Comparison of ENCODE assay signal across 14 cellular contexts in genomic region chr14:49483266-49483665, GRCh38.
DNase-seq lines count a peak whose midpoint lies in the region; ATAC-seq and TF ChIP-seq lines count a peak whose summit lies in the region.
"Had no signal": no experiment of that assay in that cellular context is flagged by ENCODE, and none has a peak within 500 bp of the region (broad histone marks: within the 10 kb centered on the region; RNA-seq: fewer than 3 reads in every experiment).

No MANE protein-coding gene starts in this region.

- peaks cover 30% of the 10 kb centered on the region for H3K4me1 ChIP-seq in KMS-11 (ENCODE audit: low read depth, poor library complexity, severe bottlenecking)
- peaks cover 8% of the 10 kb centered on the region for H3K4me1 ChIP-seq in suprapubic skin
- peaks cover 0 to 12% (median 0%) of the 10 kb centered on the region in 4 donors for H3K4me1 ChIP-seq in Peyer's patch
- H3K4me1 ChIP-seq: SJCRH30 had no signal

- H3K27me3 ChIP-seq in KMS-11 (ENCODE audit: insufficient read depth, low read depth) (no peaks in the 10 kb centered on the region), suprapubic skin (no peaks in the 10 kb centered on the region), Peyer's patch (no peaks in the 10 kb centered on the region)
- H3K27me3 ChIP-seq: SJCRH30 had no signal

- DNase-seq in HUDEP-2 (lab: John Stamatoyannopoulos, UW; ENCODE audit: unreplicated experiment in 76 of 76) (no peak), suprapubic skin (ENCODE audit: low spot score in 2 of 2) (no peak), Peyer's patch (no peak), OCI-M1 (lab: John Stamatoyannopoulos, UW) (no peak)
- DNase-seq: activated T-cell treated with anti-CD3 and anti-CD28 coated beads, Interleukin-2, amount 50 U/mL, for 72 hours; CD4-positive, CD25-positive, alpha-beta regulatory T cell; H7; NCI-H446 treated with DMSO at 0.1 percent for 48 hours; SJCRH30 had no signal

- no peaks in the 10 kb centered on the region for H3K36me3 ChIP-seq in KMS-11 (ENCODE audit: insufficient read depth)
- H3K36me3 ChIP-seq in suprapubic skin: no peaks in the 10 kb centered on the region
- H3K36me3 ChIP-seq in Peyer's patch: no peaks in the 10 kb centered on the region
- H3K36me3 ChIP-seq: SJCRH30 had no signal

- ATAC-seq in GM18520 (IDR thresholded peaks at IDR 0.05; ENCODE audit: unreplicated experiment) (peak; percentile 65), GM19467 (IDR thresholded peaks at IDR 0.05; ENCODE audit: unreplicated experiment) (peak; percentile 70), HG02938 (IDR thresholded peaks at IDR 0.05; ENCODE audit: unreplicated experiment) (peak; percentile 59)

- no peak for TF ChIP-seq POLR2A in suprapubic skin (IDR thresholded peaks at IDR 0.05)
- TF ChIP-seq POLR2A in Peyer's patch (IDR thresholded peaks at IDR 0.05): no peak

- peak overlapping the region; percentile 69 for H3K27ac ChIP-seq in KMS-11
- H3K27ac ChIP-seq in suprapubic skin: no peak overlapping the region
- no peak overlapping the region for H3K27ac ChIP-seq in Peyer's patch
- H3K27ac ChIP-seq: epithelial cell of prostate, SJCRH30 had no signal

- H3K9me3 ChIP-seq in suprapubic skin: no peaks in the 10 kb centered on the region
- H3K9me3 ChIP-seq in Peyer's patch: no peaks in the 10 kb centered on the region
- H3K9me3 ChIP-seq: SJCRH30 had no signal

- H3K4me3 ChIP-seq in KMS-11 (IDR thresholded peaks at IDR 0.05; ENCODE audit: insufficient read depth, low read depth, low read length): no peak overlapping the region
- H3K4me3 ChIP-seq in suprapubic skin: no peak overlapping the region
- H3K4me3 ChIP-seq in Peyer's patch: no peak overlapping the region
- H3K4me3 ChIP-seq: SJCRH30 had no signal

- no peaks in the 10 kb centered on the region for H4K20me1 ChIP-seq in KMS-11 (ENCODE audit: insufficient read depth)

- peak overlapping the region; percentile 72 for H3K4me2 ChIP-seq in KMS-11

- H3K9ac ChIP-seq in KMS-11: peak overlapping the region; percentile 37; the same call in 1 of the 2 replicates

- peak overlapping the region; percentile 42 for H2AFZ ChIP-seq in KMS-11 (ENCODE audit: low read depth)

- no peaks in the 10 kb centered on the region for H3K79me2 ChIP-seq in KMS-11 (ENCODE audit: insufficient read depth, low read depth)

- no peak for TF ChIP-seq EP300 in suprapubic skin (IDR thresholded peaks at IDR 0.05)

- TF ChIP-seq CTCF in KMS-11 (conservative IDR thresholded peaks at IDR 0.05; ENCODE audit: low read depth, low read length): no peak
- no peak for TF ChIP-seq CTCF in suprapubic skin (IDR thresholded peaks at IDR 0.05)
- TF ChIP-seq CTCF in Peyer's patch (IDR thresholded peaks at IDR 0.05): no peak

- 23% methylated on average over 1 of the region's 1 CpG for WGBS in suprapubic skin
